ENCODE assay signal across 15 cellular contexts in the genomic region with DNA sequence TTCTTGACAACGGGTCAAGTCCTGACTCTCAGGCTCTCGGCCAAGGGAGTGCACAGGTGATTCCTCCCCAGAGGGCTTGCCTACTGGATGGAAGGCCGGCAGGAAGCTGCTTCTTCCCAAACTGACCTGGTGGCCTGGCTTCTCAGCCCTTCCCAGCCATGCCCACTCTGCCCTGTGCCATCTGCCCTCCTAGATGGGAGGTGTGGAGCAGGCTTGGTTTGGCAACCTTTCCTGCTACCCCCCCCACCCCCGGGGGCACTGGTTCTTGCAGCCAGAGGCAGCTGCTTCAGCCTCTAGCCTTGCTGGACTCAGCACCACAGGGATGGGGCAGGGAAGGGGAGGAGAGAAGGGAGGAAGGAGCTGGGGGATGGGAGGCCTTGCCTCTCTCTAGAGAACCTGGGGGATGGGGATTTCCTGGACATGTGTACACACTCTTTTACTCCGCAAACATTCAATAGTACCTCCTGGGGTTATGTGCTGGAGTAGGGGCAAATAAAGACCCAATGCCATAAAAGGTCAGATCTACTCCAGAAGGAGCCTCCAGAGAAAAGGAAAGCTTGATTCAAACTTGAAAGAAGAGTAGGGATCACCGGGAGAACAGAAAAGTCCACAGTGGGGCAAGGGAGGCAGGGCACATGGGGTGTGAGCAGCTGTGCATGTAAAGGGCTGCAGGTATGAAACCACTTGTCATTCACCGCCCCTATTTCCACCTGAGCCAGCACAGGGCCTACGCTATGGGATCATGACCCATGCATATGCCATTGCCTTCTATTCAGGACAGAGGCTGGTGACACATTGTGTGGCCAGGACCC. TPM values are rescaled to one million over a fixed set of nuclear protein-coding genes. Genes with fewer than 3 reads are reported as not detected.
DNase-seq lines count a peak whose midpoint lies in the region; ATAC-seq, FAIRE-seq and TF ChIP-seq lines count a peak whose summit lies in the region.
"Had no signal": no experiment of that assay in that cellular context is flagged by ENCODE, and none has a peak within 500 bp of the region (broad histone marks: within the 10 kb centered on the region; RNA-seq: fewer than 3 reads in every experiment).

No MANE protein-coding gene starts in this region.

- H3K9me3 ChIP-seq in kidney (ENCODE audit: control insufficient read depth in 1 of 2, low read length in 2 of 2) = no peaks in the 10 kb centered on the region
- H3K9me3 ChIP-seq in upper lobe of right lung = no peaks in the 10 kb centered on the region
- H3K9me3 ChIP-seq: thyroid gland had no signal

- H3K27me3 ChIP-seq in upper lobe of right lung = no peaks in the 10 kb centered on the region
- H3K27me3 ChIP-seq: thyroid gland had no signal

- peaks cover 16% of the 10 kb centered on the region for H3K27me3 Mint-ChIP-seq in activated CD4-positive, alpha-beta T cell treated with anti-CD3 and anti-CD28 coated beads, Interleukin-2, amount 10 ng/mL, durations not matched to agents 24 days and 14 days

- TF ChIP-seq CTCF in kidney (IDR thresholded peaks at IDR 0.05; ENCODE audit: borderline replicate concordance, extremely low read depth, insufficient read depth) = no peak
- TF ChIP-seq CTCF in upper lobe of right lung (IDR thresholded peaks at IDR 0.05) = no peak

- FAIRE-seq in kidney (lab: Jason Lieb, UNC) = no peak

- no peaks in the 10 kb centered on the region for H3K36me3 Mint-ChIP-seq in activated CD4-positive, alpha-beta T cell treated with anti-CD3 and anti-CD28 coated beads, Interleukin-2, amount 10 ng/mL, durations not matched to agents 24 days and 14 days (ENCODE audit: low read depth)
- H3K36me3 Mint-ChIP-seq: brain had no signal

- intact Hi-C loops in activated CD4-positive, alpha-beta T cell treated with anti-CD3 and anti-CD28 coated beads, Interleukin-2, amount 10 ng/mL, durations not matched to agents 24 days and 14 days (cut with micrococcal nuclease) = no loop called here
- intact Hi-C loops in kidney (cut with DNase I) = no loop called here
- intact Hi-C loops in upper lobe of right lung (cut with DNase I) = no loop called here

- no peak overlapping the region for H3K9ac ChIP-seq in kidney (ENCODE audit: low read length in 2 of 2)

- no peaks in the 10 kb centered on the region for H3K36me3 ChIP-seq in kidney (ENCODE audit: control insufficient read depth in 1 of 2, insufficient read depth in 2 of 2, low read length in 2 of 2)
- no peaks in the 10 kb centered on the region for H3K36me3 ChIP-seq in upper lobe of right lung
- H3K36me3 ChIP-seq: thyroid gland had no signal

- H3K4me1 Mint-ChIP-seq in activated CD4-positive, alpha-beta T cell treated with anti-CD3 and anti-CD28 coated beads, Interleukin-2, amount 10 ng/mL, durations not matched to agents 24 days and 14 days = peaks cover 19% of the 10 kb centered on the region

- no peak for DNase-seq in activated CD4-positive, alpha-beta T cell treated with anti-CD3 and anti-CD28 coated beads, Interleukin-2, amount 10 ng/mL, durations not matched to agents 24 days and 14 days
- DNase-seq in activated CD4-positive, alpha-beta T cell treated with anti-CD3 and anti-CD28 coated beads for 4 hours = no peak
- DNase-seq in NCI-H510A (lab: John Stamatoyannopoulos, UW) (peak; percentile 77), kidney (peak; percentile 68), upper lobe of right lung (peak; percentile 66), left lobe of liver (ENCODE audit: low spot score) (no peak), dedifferentiated amniotic fluid mesenchymal stem cell (ENCODE audit: extremely low spot score) (no peak)
- DNase-seq: activated CD4-positive, alpha-beta T cell treated with anti-CD3 and anti-CD28 coated beads, Interleukin-2, amount 50 U/mL, for 48 hours; activated naive CD4-positive, alpha-beta T cell; effector CD4-positive, alpha-beta T cell; Kasumi-1; NCI-H226 had no signal

- H3K4me3 Mint-ChIP-seq in activated CD4-positive, alpha-beta T cell treated with anti-CD3 and anti-CD28 coated beads, Interleukin-2, amount 10 ng/mL, durations not matched to agents 24 days and 14 days = no peak overlapping the region
- H3K4me3 Mint-ChIP-seq: brain had no signal

- ATAC-seq in upper lobe of right lung = peak; percentile 58
- ATAC-seq in left lobe of liver = no peak
- ATAC-seq in HG03342 (IDR thresholded peaks at IDR 0.05; ENCODE audit: unreplicated experiment) = no peak

- H3K27ac ChIP-seq in kidney (ENCODE audit: low read depth in 2 of 2, low read length in 2 of 2) (no peak overlapping the region), upper lobe of right lung (no peak overlapping the region)
- H3K27ac ChIP-seq: thyroid gland had no signal

- H3K4me3 ChIP-seq in kidney (ENCODE audit: low read length in 2 of 2) (no peak overlapping the region), upper lobe of right lung (no peak overlapping the region)
- H3K4me3 ChIP-seq: thyroid gland had no signal

- H3K4me1 ChIP-seq in kidney (ENCODE audit: control insufficient read depth in 1 of 2, insufficient read depth in 1 of 2, low read depth in 1 of 2, low read length in 2 of 2) (peaks cover 0 to 7% of the 10 kb centered on the region in 2 donors), upper lobe of right lung (peaks cover 9% of the 10 kb centered on the region)

- H3K27ac Mint-ChIP-seq in activated CD4-positive, alpha-beta T cell treated with anti-CD3 and anti-CD28 coated beads, Interleukin-2, amount 10 ng/mL, durations not matched to agents 24 days and 14 days = peak overlapping the region; percentile 58
- H3K27ac Mint-ChIP-seq: brain had no signal

- no peaks in the 10 kb centered on the region for H3K9me3 Mint-ChIP-seq in activated CD4-positive, alpha-beta T cell treated with anti-CD3 and anti-CD28 coated beads, Interleukin-2, amount 10 ng/mL, durations not matched to agents 24 days and 14 days

RNA-seq across cellular contexts. Expression of a gene that starts 4.2 kb away (rescaled TPM):
- total RNA-seq in activated CD4-positive, alpha-beta T cell treated with anti-CD3 and anti-CD28 coated beads, Interleukin-2, amount 10 ng/mL, durations not matched to agents 24 days and 14 days = 3.7 and 4.3 TPM in 2 replicates
- total RNA-seq in kidney = 3.0 TPM
- 3.8 TPM for polyA plus RNA-seq in kidney (ENCODE audit: insufficient read depth, low read depth, low replicate concordance)
- 73.3 TPM for total RNA-seq in upper lobe of right lung
- 0.88 TPM for total RNA-seq in left lobe of liver

RNA-seq across cellular contexts. Expression of a gene that starts 43.2 kb away (rescaled TPM):
- 72.3 and 73.0 TPM in 2 replicates for total RNA-seq in activated CD4-positive, alpha-beta T cell treated with anti-CD3 and anti-CD28 coated beads, Interleukin-2, amount 10 ng/mL, durations not matched to agents 24 days and 14 days
- total RNA-seq in kidney = 41.6 TPM
- polyA plus RNA-seq in kidney (ENCODE audit: insufficient read depth, low read depth, low replicate concordance) = 92.4 TPM
- total RNA-seq in upper lobe of right lung = 54.9 TPM
- 70.2 TPM for total RNA-seq in left lobe of liver

RNA-seq across cellular contexts. Expression of a gene that starts 45.3 kb away (rescaled TPM):
- 117 and 129 TPM in 2 replicates for total RNA-seq in activated CD4-positive, alpha-beta T cell treated with anti-CD3 and anti-CD28 coated beads, Interleukin-2, amount 10 ng/mL, durations not matched to agents 24 days and 14 days
- total RNA-seq in kidney = 148 TPM
- 81.2 TPM for polyA plus RNA-seq in kidney (ENCODE audit: insufficient read depth, low read depth, low replicate concordance)
- 162 TPM for total RNA-seq in upper lobe of right lung
- 66.2 TPM for total RNA-seq in left lobe of liver

Comparison
In these comparisons a context has a peak if more than half of its experiments do, and no peak if none do; other contexts are left out.
1. DNase-seq: peak in NCI-H510A (single experiment), kidney (single experiment) and upper lobe of right lung (single experiment); none in activated CD4-positive, alpha-beta T cell treated with anti-CD3 and anti-CD28 coated beads, Interleukin-2, amount 10 ng/mL, durations not matched to agents 24 days and 14 days (single experiment), activated CD4-positive, alpha-beta T cell treated with anti-CD3 and anti-CD28 coated beads for 4 hours (0 of 2), left lobe of liver (single experiment) and dedifferentiated amniotic fluid mesenchymal stem cell (single experiment).
2. RNA of a gene that starts 4.2 kb away (total RNA-seq): 73.3 TPM in upper lobe of right lung (single experiment); 3.7 to 4.3 TPM in activated CD4-positive, alpha-beta T cell treated with anti-CD3 and anti-CD28 coated beads, Interleukin-2, amount 10 ng/mL, durations not matched to agents 24 days and 14 days, 3.0 TPM in kidney (single experiment) and 0.88 TPM in left lobe of liver (single experiment); every median in the first group is over 10 times any median in the second.